ENCODE assay signal across 28 cellular contexts in the genomic region with DNA sequence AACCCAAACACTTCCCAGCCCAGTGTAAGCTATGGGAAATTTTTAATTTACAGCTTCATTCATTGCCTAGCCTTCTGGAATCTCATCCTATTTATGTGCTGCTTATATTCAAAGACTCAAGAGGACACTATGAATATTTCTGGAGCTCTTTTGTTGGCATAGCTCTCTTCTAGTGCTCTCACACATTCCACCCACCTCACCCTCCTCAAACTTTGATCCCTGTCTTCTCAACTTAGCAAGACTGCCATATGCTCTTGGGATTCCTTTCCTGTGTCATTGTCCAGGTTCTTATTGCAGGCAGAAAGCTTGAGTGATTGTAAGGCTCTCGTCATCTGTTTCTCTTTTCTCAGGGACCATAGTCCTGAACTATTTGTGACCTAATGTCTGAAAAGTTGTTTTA. TPM values are rescaled to one million over a fixed set of nuclear protein-coding genes. Genes with fewer than 3 reads are reported as not detected.
"Had no signal": no experiment of that assay in that cellular context is flagged by ENCODE, and none has a peak within 500 bp of the region (broad histone marks: within the 10 kb centered on the region; RNA-seq: fewer than 3 reads in every experiment).

No MANE protein-coding gene starts in this region.

- H3K4me1 Mint-ChIP-seq: memory B cell had no signal

- H3K4me1 ChIP-seq: esophagus squamous epithelium, gastrocnemius medialis, heart right ventricle had no signal

- H3K27ac Mint-ChIP-seq: memory B cell had no signal

- H3K27ac ChIP-seq: coronary artery, dorsolateral prefrontal cortex, esophagus squamous epithelium, gastrocnemius medialis, heart right ventricle had no signal

- H3K4me3 ChIP-seq: coronary artery, dorsolateral prefrontal cortex, esophagus squamous epithelium, gastrocnemius medialis, heart right ventricle, lung had no signal

- H3K27me3 Mint-ChIP-seq: memory B cell had no signal

- DNase-seq: dermis blood vessel endothelial cell; dorsolateral prefrontal cortex; effector CD4-positive, alpha-beta T cell; effector memory CD4-positive, alpha-beta T cell; esophagus squamous epithelium; foreskin fibroblast; foreskin melanocyte; gastrocnemius medialis; glutamatergic neuron; head of caudate nucleus; heart right ventricle; hippocampal formation; left cardiac atrium; left ventricle myocardium superior; mammary epithelial cell; mesendoderm; midbrain had no signal

- H3K36me3 Mint-ChIP-seq: memory B cell had no signal

- H3K4me3 Mint-ChIP-seq: memory B cell had no signal

- H3K36me3 ChIP-seq: esophagus squamous epithelium, gastrocnemius medialis, heart right ventricle had no signal

- ATAC-seq: gastrocnemius medialis, heart right ventricle, left cardiac atrium, left ventricle myocardium superior had no signal

RNA-seq across cellular contexts. Expression of a gene that starts 18.0 kb away (rescaled TPM):
- total RNA-seq: cerebellum, dermis blood vessel endothelial cell, endothelial cell of umbilical vein, epithelial cell of proximal tubule, esophagus squamous epithelium, gastrocnemius medialis, glomerular endothelial cell, heart right ventricle, kidney epithelial cell, left cardiac atrium, left ventricle myocardium superior, lower leg skin, mammary epithelial cell, mononuclear cell had no signal

RNA-seq across cellular contexts. Expression of a gene that starts 44.4 kb away (rescaled TPM):
- total RNA-seq: cerebellum, dermis blood vessel endothelial cell, endothelial cell of umbilical vein, epithelial cell of proximal tubule, gastrocnemius medialis, glomerular endothelial cell, heart right ventricle, kidney epithelial cell, left cardiac atrium, left ventricle myocardium superior, mononuclear cell, mucosa of gallbladder had no signal
